In genomic region chr6:137424243-137424642, GRCh38 we compare ENCODE assay signal across 1 cellular context.
TF ChIP-seq lines count a peak whose summit lies in the region.

No MANE protein-coding gene starts in this region.

TF ChIP-seq in GM23338, 12 proteins besides CTCF, POLR2A, EP300 and RAD21:
- no peak for TF ChIP-seq EZH2 (IDR thresholded peaks at IDR 0.05; ENCODE audit: low read depth, unreplicated experiment)
- TF ChIP-seq REST (IDR thresholded peaks at IDR 0.05; ENCODE audit: unreplicated experiment), result no peak
- no peak for TF ChIP-seq ETS1 (IDR thresholded peaks at IDR 0.05)
- no peak for TF ChIP-seq EZH2phosphoT487 (IDR thresholded peaks at IDR 0.05; ENCODE audit: unreplicated experiment)
- TF ChIP-seq CREB1 (CRISPR knock-in tag; IDR thresholded peaks at IDR 0.05; ENCODE audit: low read depth), result no peak
- no peak for TF ChIP-seq ZNF462 (CRISPR knock-in tag; IDR thresholded peaks at IDR 0.05)
- no peak for TF ChIP-seq ZNF114 (CRISPR knock-in tag; IDR thresholded peaks at IDR 0.05)
- no peak for TF ChIP-seq POLR2AphosphoS5 (IDR thresholded peaks at IDR 0.05; ENCODE audit: low read depth)
- TF ChIP-seq ZNF331 (CRISPR knock-in tag; IDR thresholded peaks at IDR 0.05; ENCODE audit: low read depth), result no peak
- TF ChIP-seq JUNB (IDR thresholded peaks at IDR 0.05; ENCODE audit: unreplicated experiment), result no peak
- TF ChIP-seq STAT1 (IDR thresholded peaks at IDR 0.05; ENCODE audit: unreplicated experiment), result no peak
- no peak for TF ChIP-seq NANOG (IDR thresholded peaks at IDR 0.05; ENCODE audit: borderline replicate concordance)
